In genomic region chr12:109879332-109880048, GRCh38 we compare ENCODE assay signal across 8 cellular contexts. TPM values are rescaled to one million over a fixed set of nuclear protein-coding genes. Genes with fewer than 3 reads are reported as not detected.
DNase-seq lines count a peak whose midpoint lies in the region; ATAC-seq and TF ChIP-seq lines count a peak whose summit lies in the region.

No MANE protein-coding gene starts in this region.

- peak overlapping the region; percentile 86 for H3K4me3 Mint-ChIP-seq in activated CD4-positive, alpha-beta T cell treated with anti-CD3 and anti-CD28 coated beads for 36 hours
- H3K4me3 Mint-ChIP-seq in activated T-helper 1 cell treated with anti-CD3 and anti-CD28 coated beads, Interleukin-12 subunit alpha, Interleukin-12 subunit beta, Interleukin-2, Interleukin-4 antibody, amounts not matched to agents 30 ng/mL and 10 ng/mL and 1 ng/mL, durations not matched to agents 14 hours and 24 hours and 36 hours, result peak overlapping the region; percentile 95

- peak overlapping the region; percentile 84 for H3K4me3 ChIP-seq in hepatocyte
- peak overlapping the region; percentile 58 for H3K4me3 ChIP-seq in smooth muscle cell

- H3K36me3 ChIP-seq in hepatocyte (replicated peaks; ENCODE audit: insufficient read depth, low read depth) (no peaks in the 10 kb centered on the region), smooth muscle cell (ENCODE audit: low read depth) (no peaks in the 10 kb centered on the region)

- H3K4me2 ChIP-seq in hepatocyte (peak overlapping the region; percentile 93), smooth muscle cell (peak overlapping the region; percentile 86)

- no peaks in the 10 kb centered on the region for H3K9me3 Mint-ChIP-seq in activated CD4-positive, alpha-beta T cell treated with anti-CD3 and anti-CD28 coated beads for 36 hours (ENCODE audit: low read depth)
- H3K9me3 Mint-ChIP-seq in activated T-helper 1 cell treated with anti-CD3 and anti-CD28 coated beads, Interleukin-12 subunit alpha, Interleukin-12 subunit beta, Interleukin-2, Interleukin-4 antibody, amounts not matched to agents 30 ng/mL and 10 ng/mL and 1 ng/mL, durations not matched to agents 14 hours and 24 hours and 36 hours, result no peaks in the 10 kb centered on the region

- H3K27ac ChIP-seq in hepatocyte (peak overlapping the region; percentile 72), smooth muscle cell (ENCODE audit: low read depth) (no peak overlapping the region)

- intact Hi-C loops in activated CD4-positive, alpha-beta T cell treated with anti-CD3 and anti-CD28 coated beads for 36 hours (cut with DNase I, micrococcal nuclease), result loop anchor here (1.0 to 10.0 kb wide), 16 partner anchors 21 to 1805 kb away; partner anchors contain the start of genes TCHP (in 2 of the 2), ACAD10 (in 1 of the 2), ANAPC7 (in 1 of the 2) and ATP2A2 (in 1 of the 2)
- intact Hi-C loops in activated T-helper 1 cell treated with anti-CD3 and anti-CD28 coated beads, Interleukin-12 subunit alpha, Interleukin-12 subunit beta, Interleukin-2, Interleukin-4 antibody, amounts not matched to agents 30 ng/mL and 10 ng/mL and 1 ng/mL, durations not matched to agents 14 hours and 24 hours and 36 hours (cut with micrococcal nuclease), result loop anchor here (1.0 to 5.0 kb wide), 9 partner anchors 9 to 403 kb away; partner anchors contain the start of genes ATP2A2, GIT2, KCTD10 and MMAB

- H3K27me3 ChIP-seq in hepatocyte, result no peaks in the 10 kb centered on the region
- H3K27me3 ChIP-seq in smooth muscle cell (ENCODE audit: low read depth), result no peaks in the 10 kb centered on the region

- H3K4me1 ChIP-seq in hepatocyte (ENCODE audit: insufficient read depth) (peaks cover 21% of the 10 kb centered on the region), smooth muscle cell (ENCODE audit: low read depth) (peaks cover 17% of the 10 kb centered on the region)

- WGBS in hepatocyte (ENCODE audit: low lambda C conversion rate, missing lambda C conversion rate), result 14% methylated on average over 12 of the region's 14 CpGs
- WGBS in smooth muscle cell (ENCODE audit: low lambda C conversion rate), result 6% methylated on average over 14 of the region's 14 CpGs

- CTCF ChIA-PET in activated CD4-positive, alpha-beta T cell treated with anti-CD3 and anti-CD28 coated beads for 36 hours (lab: Charles Lee), result interaction anchor here (0.6 to 1.9 kb wide), 6 partner anchors 26 to 321 kb away, joined by 3 to 9 read pairs (median 4); no protein-coding TSS in a partner anchor

- H3K9ac ChIP-seq in smooth muscle cell (ENCODE audit: low read depth), result peak overlapping the region; percentile 55

- H3K27ac Mint-ChIP-seq in activated CD4-positive, alpha-beta T cell treated with anti-CD3 and anti-CD28 coated beads for 36 hours, result peak overlapping the region; percentile 81
- peak overlapping the region; percentile 87 for H3K27ac Mint-ChIP-seq in activated T-helper 1 cell treated with anti-CD3 and anti-CD28 coated beads, Interleukin-12 subunit alpha, Interleukin-12 subunit beta, Interleukin-2, Interleukin-4 antibody, amounts not matched to agents 30 ng/mL and 10 ng/mL and 1 ng/mL, durations not matched to agents 14 hours and 24 hours and 36 hours

- H3K9me3 ChIP-seq in hepatocyte (ENCODE audit: low read depth) (no peaks in the 10 kb centered on the region), smooth muscle cell (replicated peaks; ENCODE audit: low read depth) (no peaks in the 10 kb centered on the region)

- POLR2A ChIA-PET in activated CD4-positive, alpha-beta T cell treated with anti-CD3 and anti-CD28 coated beads for 36 hours (lab: Charles Lee), result no interaction called here

- H3K9me2 ChIP-seq in hepatocyte (replicated peaks; ENCODE audit: insufficient read depth), result no peaks in the 10 kb centered on the region

- peaks cover 41% of the 10 kb centered on the region for H3K4me1 Mint-ChIP-seq in activated CD4-positive, alpha-beta T cell treated with anti-CD3 and anti-CD28 coated beads for 36 hours
- peaks cover 33% of the 10 kb centered on the region for H3K4me1 Mint-ChIP-seq in activated T-helper 1 cell treated with anti-CD3 and anti-CD28 coated beads, Interleukin-12 subunit alpha, Interleukin-12 subunit beta, Interleukin-2, Interleukin-4 antibody, amounts not matched to agents 30 ng/mL and 10 ng/mL and 1 ng/mL, durations not matched to agents 14 hours and 24 hours and 36 hours (ENCODE audit: low read depth)

- H2AFZ ChIP-seq in hepatocyte, result peak overlapping the region; percentile 84
- H2AFZ ChIP-seq in smooth muscle cell (ENCODE audit: low read depth), result peak overlapping the region; percentile 71

- no peak for DNase-seq in activated CD4-positive, alpha-beta T cell treated with anti-CD3 and anti-CD28 coated beads for 36 hours
- DNase-seq in activated CD4-positive, alpha-beta T cell treated with anti-CD3 and anti-CD28 coated beads, Interleukin-2, amount 50 U/mL, for 4 hours, result no peak
- no peak for DNase-seq in activated T-helper 1 cell treated with anti-CD3 and anti-CD28 coated beads, Interleukin-12 subunit alpha, Interleukin-12 subunit beta, Interleukin-2, Interleukin-4 antibody, amounts not matched to agents 30 ng/mL and 10 ng/mL and 1 ng/mL, durations not matched to agents 14 hours and 24 hours and 36 hours (ENCODE audit: low spot score)
- no peak for DNase-seq in hepatocyte (ENCODE audit: low spot score)
- no peak for DNase-seq in smooth muscle cell (lab: John Stamatoyannopoulos, UW; ENCODE audit: unreplicated experiment)
- no peak for DNase-seq in NCI-H187 (lab: John Stamatoyannopoulos, UW)
- no peak for DNase-seq in NCI-H2029 (lab: John Stamatoyannopoulos, UW)

- TF ChIP-seq CTCF in hepatocyte (IDR thresholded peaks at IDR 0.05; ENCODE audit: poor library complexity), result no peak
- no peak for TF ChIP-seq CTCF in smooth muscle cell (IDR thresholded peaks at IDR 0.05; ENCODE audit: borderline replicate concordance, insufficient read depth, poor library complexity, severe bottlenecking)

- H4K20me1 ChIP-seq in hepatocyte (ENCODE audit: insufficient read depth, poor library complexity, severe bottlenecking) (no peaks in the 10 kb centered on the region), smooth muscle cell (ENCODE audit: low read depth) (peaks cover 46% of the 10 kb centered on the region)

- H3K27me3 Mint-ChIP-seq in activated CD4-positive, alpha-beta T cell treated with anti-CD3 and anti-CD28 coated beads for 36 hours, result no peaks in the 10 kb centered on the region
- peaks cover 7% of the 10 kb centered on the region for H3K27me3 Mint-ChIP-seq in activated T-helper 1 cell treated with anti-CD3 and anti-CD28 coated beads, Interleukin-12 subunit alpha, Interleukin-12 subunit beta, Interleukin-2, Interleukin-4 antibody, amounts not matched to agents 30 ng/mL and 10 ng/mL and 1 ng/mL, durations not matched to agents 14 hours and 24 hours and 36 hours (ENCODE audit: insufficient read depth)

- H3F3A ChIP-seq in smooth muscle cell (ENCODE audit: low read depth), result no peaks in the 10 kb centered on the region

- H3K36me3 Mint-ChIP-seq in activated CD4-positive, alpha-beta T cell treated with anti-CD3 and anti-CD28 coated beads for 36 hours (ENCODE audit: low read depth), result peaks cover 3% of the 10 kb centered on the region
- H3K36me3 Mint-ChIP-seq in activated T-helper 1 cell treated with anti-CD3 and anti-CD28 coated beads, Interleukin-12 subunit alpha, Interleukin-12 subunit beta, Interleukin-2, Interleukin-4 antibody, amounts not matched to agents 30 ng/mL and 10 ng/mL and 1 ng/mL, durations not matched to agents 14 hours and 24 hours and 36 hours (ENCODE audit: low read depth), result no peaks in the 10 kb centered on the region

- H3K79me2 ChIP-seq in hepatocyte (peaks cover 41% of the 10 kb centered on the region), smooth muscle cell (ENCODE audit: low read depth) (peaks cover 31% of the 10 kb centered on the region)

- ATAC-seq in activated CD4-positive, alpha-beta T cell treated with anti-CD3 and anti-CD28 coated beads for 36 hours, result no peak
- ATAC-seq in HG02759 (IDR thresholded peaks at IDR 0.05; ENCODE audit: unreplicated experiment), result no peak

RNA-seq across cellular contexts. Expression of gene GLTP, which starts 0.9 kb away (rescaled TPM):
- total RNA-seq in activated CD4-positive, alpha-beta T cell treated with anti-CD3 and anti-CD28 coated beads for 36 hours, result 10 to 100 TPM; 24.2 to 26.9 TPM
- total RNA-seq in activated T-helper 1 cell treated with anti-CD3 and anti-CD28 coated beads, Interleukin-12 subunit alpha, Interleukin-12 subunit beta, Interleukin-2, Interleukin-4 antibody, amounts not matched to agents 30 ng/mL and 10 ng/mL and 1 ng/mL, durations not matched to agents 14 hours and 24 hours and 36 hours, result 27.7 and 29.1 TPM in 2 replicates
- 24.9 and 28.4 TPM in 2 replicates for total RNA-seq in hepatocyte
- 25.3 and 33.4 TPM in 2 replicates for polyA plus RNA-seq in hepatocyte
- total RNA-seq in smooth muscle cell, result 46.9 and 63.5 TPM in 2 replicates
- polyA plus RNA-seq in smooth muscle cell, result 38.1 and 43.4 TPM in 2 replicates

RNA-seq across cellular contexts. Expression of gene TCHP, which starts 20.6 kb away (rescaled TPM):
- total RNA-seq in activated CD4-positive, alpha-beta T cell treated with anti-CD3 and anti-CD28 coated beads for 36 hours, result 10 to 100 TPM; 15.1 to 16.1 TPM
- 30.4 and 31.1 TPM in 2 replicates for total RNA-seq in activated T-helper 1 cell treated with anti-CD3 and anti-CD28 coated beads, Interleukin-12 subunit alpha, Interleukin-12 subunit beta, Interleukin-2, Interleukin-4 antibody, amounts not matched to agents 30 ng/mL and 10 ng/mL and 1 ng/mL, durations not matched to agents 14 hours and 24 hours and 36 hours
- 7.7 and 8.0 TPM in 2 replicates for total RNA-seq in hepatocyte
- polyA plus RNA-seq in hepatocyte, result 5.5 and 7.9 TPM in 2 replicates
- total RNA-seq in smooth muscle cell, result 4.2 and 6.6 TPM in 2 replicates
- 7.7 and 7.8 TPM in 2 replicates for polyA plus RNA-seq in smooth muscle cell

RNA-seq across cellular contexts. Expression of gene TRPV4, which starts 46.3 kb away (rescaled TPM):
- total RNA-seq in activated CD4-positive, alpha-beta T cell treated with anti-CD3 and anti-CD28 coated beads for 36 hours, result not detected
- not detected in 2 replicates for total RNA-seq in activated T-helper 1 cell treated with anti-CD3 and anti-CD28 coated beads, Interleukin-12 subunit alpha, Interleukin-12 subunit beta, Interleukin-2, Interleukin-4 antibody, amounts not matched to agents 30 ng/mL and 10 ng/mL and 1 ng/mL, durations not matched to agents 14 hours and 24 hours and 36 hours
- total RNA-seq in hepatocyte (0.88 and 2.3 TPM in 2 replicates), smooth muscle cell (0.63 and 1.9 TPM in 2 replicates)
- polyA plus RNA-seq in hepatocyte (2.7 and 4.7 TPM in 2 replicates), smooth muscle cell (1.5 TPM in 2 replicates)
